Comparison of ENCODE assay signal across 20 cellular contexts in the genomic region with DNA sequence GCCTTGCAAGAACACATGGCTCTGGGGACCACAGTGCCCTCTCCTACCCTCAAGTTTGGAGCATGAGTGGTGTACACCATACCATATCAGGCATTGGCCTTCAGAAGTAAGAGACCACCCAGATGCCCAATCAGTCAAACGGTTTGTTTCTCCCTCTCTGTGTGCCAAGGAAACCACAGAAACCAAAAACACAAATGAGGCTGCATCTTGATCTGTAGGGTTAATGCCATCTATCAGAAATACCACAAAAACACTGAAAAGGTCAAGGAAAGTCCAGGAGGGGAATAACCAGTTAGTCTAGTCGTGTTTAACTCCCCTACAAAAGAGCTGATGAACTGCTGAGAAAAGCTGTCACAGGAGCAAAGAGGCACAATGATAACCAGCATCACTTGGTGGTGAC.
DNase-seq lines count a peak whose midpoint lies in the region; ATAC-seq and TF ChIP-seq lines count a peak whose summit lies in the region.
"Had no signal": no experiment of that assay in that cellular context is flagged by ENCODE, and none has a peak within 500 bp of the region (broad histone marks: within the 10 kb centered on the region; RNA-seq: fewer than 3 reads in every experiment).

No MANE protein-coding gene starts in this region.

- H3K36me3 Mint-ChIP-seq in central memory CD8-positive, alpha-beta T cell (ENCODE audit: insufficient read depth) = peaks cover 16% of the 10 kb centered on the region

- 0 out of 2 replicates have a peak overlapping the region, but pooled peaks have one; percentile 2 for H3K27ac ChIP-seq in DND-41 (ENCODE audit: low read length)
- H3K27ac ChIP-seq: C4-2B, suprapubic skin had no signal

- H3K9me2 ChIP-seq in Loucy (replicated peaks; ENCODE audit: low read depth, low read length) = no peaks in the 10 kb centered on the region

- H3K27me3 Mint-ChIP-seq in central memory CD8-positive, alpha-beta T cell = no peaks in the 10 kb centered on the region
- H3K27me3 Mint-ChIP-seq: naive thymus-derived CD8-positive, alpha-beta T cell had no signal

- H3K9me3 Mint-ChIP-seq in central memory CD8-positive, alpha-beta T cell = no peaks in the 10 kb centered on the region
- H3K9me3 Mint-ChIP-seq: naive thymus-derived CD8-positive, alpha-beta T cell had no signal

- H4K20me1 ChIP-seq in DND-41 (ENCODE audit: insufficient read depth, low read length) (0 out of 2 replicates have a peak, but pooled peaks cover 6% of the 10 kb centered on the region), Loucy (ENCODE audit: insufficient read depth, low read length, poor library complexity, severe bottlenecking) (no peaks in the 10 kb centered on the region)

- H2AFZ ChIP-seq in DND-41 (ENCODE audit: low read depth, low read length) (no peak overlapping the region), Loucy (ENCODE audit: low read length) (no peak overlapping the region)

- H3K36me3 ChIP-seq in DND-41 (ENCODE audit: insufficient read depth, low read length) (peaks cover 39% of the 10 kb centered on the region), Loucy (ENCODE audit: insufficient read depth, low read length) (no peaks in the 10 kb centered on the region)
- H3K36me3 ChIP-seq: suprapubic skin had no signal

- no peak for DNase-seq in DND-41
- DNase-seq in central memory CD8-positive, alpha-beta T cell (ENCODE audit: low spot score in 2 of 2) = no peak
- no peak for DNase-seq in NCI-H82 treated with DMSO at 0.1 percent for 48 hours (lab: John Stamatoyannopoulos, UW; ENCODE audit: unreplicated experiment)
- no peak for DNase-seq in NCI-H748 (lab: John Stamatoyannopoulos, UW; ENCODE audit: unreplicated experiment)
- no peak for DNase-seq in Ammon's horn (ENCODE audit: low spot score)
- DNase-seq: activated CD4-positive, CD25-positive, alpha-beta regulatory T cell; aorta; Calu3; central memory CD4-positive, alpha-beta T cell; dermis blood vessel endothelial cell; midbrain; naive thymus-derived CD8-positive, alpha-beta T cell; NCI-H1417 treated with DMSO at 0.1 percent for 48 hours; NCI-H446; SHP77 had no signal

- peaks cover 59% of the 10 kb centered on the region for H3K4me1 Mint-ChIP-seq in central memory CD8-positive, alpha-beta T cell

- H3K79me2 ChIP-seq in DND-41 (ENCODE audit: insufficient read depth, low read length) (no peaks in the 10 kb centered on the region), Loucy (ENCODE audit: insufficient read depth, low read length) (no peaks in the 10 kb centered on the region)

- no peak for ATAC-seq in DND-41 (ENCODE audit: insufficient read depth, low read depth)
- ATAC-seq in GM18870 (IDR thresholded peaks at IDR 0.05; ENCODE audit: unreplicated experiment) = peak; percentile 54
- no peak for ATAC-seq in central memory CD8-positive, alpha-beta T cell (replicated peaks; ENCODE audit: extremely low read depth, poor library complexity, severe bottlenecking)
- ATAC-seq: HCT116; naive thymus-derived CD8-positive, alpha-beta T cell had no signal

- H3K4me2 ChIP-seq in DND-41 (ENCODE audit: insufficient read depth, low read length) (no peak overlapping the region), Loucy (ENCODE audit: low read depth, low read length, poor library complexity, severe bottlenecking) (peak overlapping the region; percentile 50)

- H3K27me3 ChIP-seq in DND-41 (ENCODE audit: insufficient read depth, low read length, poor library complexity) (no peaks in the 10 kb centered on the region), Loucy (ENCODE audit: insufficient read depth, low read length, poor library complexity, severe bottlenecking) (no peaks in the 10 kb centered on the region)
- H3K27me3 ChIP-seq: suprapubic skin had no signal

- no peaks in the 10 kb centered on the region for H3F3A ChIP-seq in Loucy (ENCODE audit: low read depth)

- H3K4me3 Mint-ChIP-seq in central memory CD8-positive, alpha-beta T cell = no peak overlapping the region
- H3K4me3 Mint-ChIP-seq: naive thymus-derived CD8-positive, alpha-beta T cell had no signal

- no peaks in the 10 kb centered on the region for H3K4me1 ChIP-seq in DND-41 (ENCODE audit: insufficient read depth, low read length)
- peaks cover 12% of the 10 kb centered on the region for H3K4me1 ChIP-seq in Loucy (ENCODE audit: insufficient read depth, low read length, poor library complexity, severe bottlenecking)
- H3K4me1 ChIP-seq: suprapubic skin had no signal

- H3K27ac Mint-ChIP-seq in central memory CD8-positive, alpha-beta T cell (ENCODE audit: low read depth) = peak overlapping the region; percentile 29

- TF ChIP-seq CTCF in DND-41 (IDR thresholded peaks at IDR 0.05; ENCODE audit: borderline replicate concordance, extremely low read depth, low read length, poor library complexity, severe bottlenecking) (no peak), Loucy (conservative IDR thresholded peaks at IDR 0.05; ENCODE audit: low read length) (no peak)

- H3K4me3 ChIP-seq in DND-41 (ENCODE audit: low read depth in 1 of 2, low read length in 2 of 2) = no peak overlapping the region
- no peak overlapping the region for H3K4me3 ChIP-seq in Loucy (ENCODE audit: low read length, poor library complexity, severe bottlenecking)
- H3K4me3 ChIP-seq: suprapubic skin had no signal

- H3K9me3 ChIP-seq in DND-41 (ENCODE audit: insufficient read depth, low read length, severe bottlenecking) = no peaks in the 10 kb centered on the region
- H3K9me3 ChIP-seq in Loucy (ENCODE audit: insufficient read depth, low read depth, low read length) = no peaks in the 10 kb centered on the region
- H3K9me3 ChIP-seq: suprapubic skin had no signal

- H3K9ac ChIP-seq in DND-41 (ENCODE audit: low read depth, low read length) (no peak overlapping the region), Loucy (ENCODE audit: low read depth, low read length, poor library complexity, severe bottlenecking) (no peak overlapping the region)
